Comparison of ENCODE assay signal across 25 cellular contexts in the genomic region with DNA sequence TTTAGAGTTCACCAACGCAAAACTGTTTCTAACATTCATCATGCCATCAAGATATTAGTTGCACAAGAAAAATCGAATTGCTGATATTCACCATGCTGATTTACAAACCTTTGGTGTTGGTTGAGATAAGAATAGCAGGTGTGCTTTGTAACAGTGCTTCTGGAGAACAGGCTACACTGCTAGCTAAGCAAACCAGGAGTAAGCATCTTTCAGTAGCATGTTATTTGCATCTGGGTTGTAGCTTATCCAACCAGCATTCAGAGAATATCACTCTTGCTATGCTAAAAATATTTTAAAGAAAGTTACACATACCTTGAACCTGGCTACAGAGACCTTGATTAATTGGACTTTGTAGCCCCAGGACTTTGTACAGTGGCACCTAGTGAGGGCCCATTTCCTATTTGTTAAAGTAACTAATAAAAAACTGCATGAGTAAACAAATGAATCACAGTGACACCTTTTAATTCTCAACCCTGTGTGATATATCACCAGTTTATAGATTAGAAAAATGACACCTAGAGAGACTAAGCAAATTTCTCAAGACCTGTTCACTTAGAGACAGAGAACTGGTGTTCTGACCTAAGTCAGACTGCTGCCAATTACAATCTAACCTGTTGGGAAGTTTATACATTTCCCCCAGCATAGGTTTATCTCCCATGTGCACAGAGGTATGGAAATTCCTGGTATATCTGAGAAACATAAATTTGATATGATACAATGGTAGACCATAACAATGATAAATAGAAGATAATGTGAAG.
"Had no signal": no experiment of that assay in that cellular context is flagged by ENCODE, and none has a peak within 500 bp of the region (broad histone marks: within the 10 kb centered on the region; RNA-seq: fewer than 3 reads in every experiment).

No MANE protein-coding gene starts in this region.

- H3K4me1 Mint-ChIP-seq: activated naive CD8-positive, alpha-beta T cell treated with anti-CD3 and anti-CD28 coated beads for 36 hours; central memory CD8-positive, alpha-beta T cell had no signal

- H3K36me3 ChIP-seq: spleen, vagina had no signal

- H3K27me3 ChIP-seq: dorsolateral prefrontal cortex, spleen, testis, vagina had no signal

- H3K36me3 Mint-ChIP-seq: activated naive CD8-positive, alpha-beta T cell treated with anti-CD3 and anti-CD28 coated beads for 36 hours; type B pancreatic cell had no signal

- H3K27ac ChIP-seq: dorsolateral prefrontal cortex, spleen, testis, vagina had no signal

- H3K9me3 Mint-ChIP-seq: activated T-helper 2 cell treated with anti-CD3 and anti-CD28 coated beads, Interferon-gamma antibody, Interleukin-2, Interleukin-4, amounts not matched to agents 10 μg/mL and 5 μg/mL and 100 μg/mL, durations not matched to agents 14 hours and 24 hours and 36 hours; central memory CD8-positive, alpha-beta T cell; nephron progenitor cell had no signal

- FAIRE-seq: astrocyte, colon, endothelial cell of umbilical vein had no signal

- ATAC-seq: activated T-cell treated with anti-CD3 and anti-CD28 coated beads, Interleukin-2, amount 50 U/mL, for 4 hours; effector memory CD8-positive, alpha-beta T cell; esophagus mucosa; left ventricle myocardium superior; WTC11 had no signal

- H3K4me1 ChIP-seq: spleen, testis, vagina had no signal

- H3K4me3 Mint-ChIP-seq: activated naive CD8-positive, alpha-beta T cell treated with anti-CD3 and anti-CD28 coated beads for 36 hours; activated T-cell treated with anti-CD3 and anti-CD28 coated beads, Interleukin-2, amount 50 U/mL, for 4 hours; central memory CD8-positive, alpha-beta T cell; effector memory CD8-positive, alpha-beta T cell; nephron progenitor cell; type B pancreatic cell; WTC11 had no signal

- H3K27me3 Mint-ChIP-seq: activated naive CD8-positive, alpha-beta T cell treated with anti-CD3 and anti-CD28 coated beads for 36 hours; central memory CD8-positive, alpha-beta T cell had no signal

- H3K27ac Mint-ChIP-seq: activated naive CD8-positive, alpha-beta T cell treated with anti-CD3 and anti-CD28 coated beads for 36 hours; activated T-helper 2 cell treated with anti-CD3 and anti-CD28 coated beads, Interferon-gamma antibody, Interleukin-2, Interleukin-4, amounts not matched to agents 10 μg/mL and 5 μg/mL and 100 μg/mL, durations not matched to agents 14 hours and 24 hours and 36 hours; effector memory CD8-positive, alpha-beta T cell; nephron progenitor cell; type B pancreatic cell; WTC11 had no signal

- DNase-seq: activated CD8-positive, alpha-beta memory T cell treated with anti-CD3 and anti-CD28 coated beads, Interleukin-2, amount 50 U/mL, for 48 hours; activated naive CD4-positive, alpha-beta T cell; activated naive CD8-positive, alpha-beta T cell treated with anti-CD3 and anti-CD28 coated beads for 36 hours; activated T-cell treated with anti-CD3 and anti-CD28 coated beads, Interleukin-2, amount 50 U/mL, for 4 hours; dorsolateral prefrontal cortex; effector memory CD8-positive, alpha-beta T cell; foreskin melanocyte; kidney glomerular epithelial cell; left ventricle myocardium superior; midbrain; nephron progenitor cell; posterior cingulate gyrus; spleen; stimulated activated CD4-positive, alpha-beta T cell treated with anti-CD3 and anti-CD28 coated beads, Interleukin-4, amount 100 ng/mL, for 1 hour; stimulated activated naive CD4-positive, alpha-beta T cell; testis had no signal

- H3K9me3 ChIP-seq: testis, vagina had no signal

- H3K4me3 ChIP-seq: dorsolateral prefrontal cortex, spleen, testis, vagina had no signal
